In the genomic region with DNA sequence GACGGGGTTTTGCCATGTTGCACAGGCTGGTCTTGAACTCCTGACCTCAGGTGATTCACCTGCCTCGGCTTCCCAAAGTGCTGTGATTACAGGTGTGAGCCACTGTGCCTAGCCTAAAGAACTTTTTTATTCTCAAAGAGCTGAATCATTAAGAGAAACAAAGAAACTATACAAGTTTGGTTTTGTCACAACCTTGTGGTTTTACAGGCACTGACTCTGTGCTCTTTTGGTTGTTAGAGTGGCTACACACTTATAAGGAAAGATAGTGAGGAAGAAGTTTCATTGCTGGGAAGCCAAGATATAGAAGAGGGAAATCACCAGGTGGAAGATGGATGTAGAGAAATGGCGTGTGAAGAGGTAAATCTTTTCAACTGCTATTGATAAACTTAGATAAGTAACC, we compare ENCODE assay signal across 17 cellular contexts. TPM values are rescaled to one million over a fixed set of nuclear protein-coding genes. Genes with fewer than 3 reads are reported as not detected.
"Had no signal": no experiment of that assay in that cellular context is flagged by ENCODE, and none has a peak within 500 bp of the region (broad histone marks: within the 10 kb centered on the region; RNA-seq: fewer than 3 reads in every experiment).

No MANE protein-coding gene starts in this region.

- H3K9me3 ChIP-seq: esophagus muscularis mucosa, gastrocnemius medialis, right atrium auricular region, sigmoid colon had no signal

- FAIRE-seq: kidney had no signal

- H3K4me1 ChIP-seq: esophagus muscularis mucosa, gastrocnemius medialis, right atrium auricular region, sigmoid colon had no signal

- H3K9me3 Mint-ChIP-seq: naive thymus-derived CD4-positive, alpha-beta T cell; neural crest cell; stimulated activated naive B cell treated with anti-CD40 and anti-IgM and Interleukin-4, amounts not matched to agents 10 μg/mL and 1 μg/mL and 100 μg/mL, for 72 hours had no signal

- H3K27ac ChIP-seq: coronary artery, esophagus muscularis mucosa, gastrocnemius medialis, right atrium auricular region, sigmoid colon, skin epidermis had no signal

- H3K27me3 Mint-ChIP-seq: naive thymus-derived CD4-positive, alpha-beta T cell; stimulated activated naive B cell treated with anti-CD40 and anti-IgM and Interleukin-4, amounts not matched to agents 10 μg/mL and 1 μg/mL and 100 μg/mL, for 72 hours had no signal

- H3K4me1 Mint-ChIP-seq: neural crest cell had no signal

- H3K4me3 Mint-ChIP-seq: naive thymus-derived CD4-positive, alpha-beta T cell; neural crest cell; stimulated activated naive B cell treated with anti-CD40 and anti-IgM and Interleukin-4, amounts not matched to agents 10 μg/mL and 1 μg/mL and 100 μg/mL, for 72 hours had no signal

- H3K27ac Mint-ChIP-seq: naive thymus-derived CD4-positive, alpha-beta T cell; stimulated activated naive B cell treated with anti-CD40 and anti-IgM and Interleukin-4, amounts not matched to agents 10 μg/mL and 1 μg/mL and 100 μg/mL, for 72 hours had no signal

- H3K4me3 ChIP-seq: coronary artery, esophagus muscularis mucosa, gastrocnemius medialis, right atrium auricular region, sigmoid colon, skin epidermis had no signal

- H3K27me3 ChIP-seq: esophagus muscularis mucosa, gastrocnemius medialis, right atrium auricular region, sigmoid colon had no signal

- ATAC-seq: gastrocnemius medialis; naive thymus-derived CD4-positive, alpha-beta T cell; stimulated activated naive B cell treated with anti-CD40 and anti-IgM and Interleukin-4, amounts not matched to agents 10 μg/mL and 1 μg/mL and 100 μg/mL, for 72 hours had no signal

- DNase-seq: effector CD8-positive, alpha-beta T cell; gastrocnemius medialis; glutamatergic neuron; kidney; naive thymus-derived CD4-positive, alpha-beta T cell; posterior cingulate gyrus; sigmoid colon; stimulated activated CD4-positive, alpha-beta T cell treated with anti-CD3 and anti-CD28 coated beads, Interleukin-2, amount 100 ng/mL, for 24 hours; stimulated activated CD4-positive, alpha-beta T cell treated with anti-CD3 and anti-CD28 coated beads, Interleukin-4, amount 100 ng/mL, for 4 hours; stimulated activated naive B cell treated with anti-CD40 and anti-IgM and Interleukin-4, amounts not matched to agents 10 μg/mL and 1 μg/mL and 100 μg/mL, for 72 hours; trophoblast cell had no signal

RNA-seq across cellular contexts. Expression of a gene that starts 10.1 kb away (rescaled TPM):
- total RNA-seq: lung microvascular endothelial cell had no signal
